ENCODE assay signal across 18 cellular contexts in genomic region chr5:109837226-109837861, GRCh38.
"Had no signal": no experiment of that assay in that cellular context is flagged by ENCODE, and none has a peak within 500 bp of the region (broad histone marks: within the 10 kb centered on the region; RNA-seq: fewer than 3 reads in every experiment).

No MANE protein-coding gene starts in this region.

- DNase-seq: activated B cell treated with CpG ODN at 0.5 μM for 24 hours; activated CD4-positive, alpha-beta memory T cell treated with anti-CD3 and anti-CD28 coated beads, Interleukin-2, amount 10 ng/mL, durations not matched to agents 7 days and 5 days; activated CD4-positive, alpha-beta T cell treated with anti-CD3 and anti-CD28 coated beads for 4 hours; activated CD8-positive, alpha-beta memory T cell treated with anti-CD3 and anti-CD28 coated beads, Interleukin-2, amount 10 ng/mL, durations not matched to agents 7 days and 5 days; amniotic stem cell; erythroblast; hypothalamus; left ventricle myocardium inferior; mammary epithelial cell; small intestine; stimulated activated CD4-positive, alpha-beta T cell treated with anti-CD3 and anti-CD28 coated beads, Interleukin-4, amount 100 ng/mL, for 1 hour; stimulated activated naive CD8-positive, alpha-beta T cell treated with anti-CD3 and anti-CD28 coated beads, Interleukin-15, amount 100 ng/mL, for 72 hours; trophoblast cell had no signal

- H3K4me3 ChIP-seq: cardiac muscle cell, left ventricle myocardium inferior, prostate gland, right atrium auricular region, suprapubic skin had no signal

- H3K27ac ChIP-seq: cardiac muscle cell, left ventricle myocardium inferior, prostate gland, right atrium auricular region, suprapubic skin had no signal

- H3K4me1 Mint-ChIP-seq: activated B cell treated with CpG ODN at 0.5 μM for 24 hours; activated CD4-positive, alpha-beta memory T cell treated with anti-CD3 and anti-CD28 coated beads, Interleukin-2, amount 10 ng/mL, durations not matched to agents 7 days and 5 days; activated CD8-positive, alpha-beta memory T cell treated with anti-CD3 and anti-CD28 coated beads, Interleukin-2, amount 10 ng/mL, durations not matched to agents 7 days and 5 days; stimulated activated naive CD8-positive, alpha-beta T cell treated with anti-CD3 and anti-CD28 coated beads, Interleukin-15, amount 100 ng/mL, for 72 hours had no signal

- H3K4me1 ChIP-seq: left ventricle myocardium inferior, prostate gland, right atrium auricular region, suprapubic skin had no signal

- ATAC-seq: activated CD8-positive, alpha-beta memory T cell treated with anti-CD3 and anti-CD28 coated beads, Interleukin-2, amount 10 ng/mL, durations not matched to agents 7 days and 5 days; stimulated activated naive CD8-positive, alpha-beta T cell treated with anti-CD3 and anti-CD28 coated beads, Interleukin-15, amount 100 ng/mL, for 72 hours had no signal

- H3K4me3 Mint-ChIP-seq: activated B cell treated with CpG ODN at 0.5 μM for 24 hours; activated CD4-positive, alpha-beta memory T cell treated with anti-CD3 and anti-CD28 coated beads, Interleukin-2, amount 10 ng/mL, durations not matched to agents 7 days and 5 days; activated CD8-positive, alpha-beta memory T cell treated with anti-CD3 and anti-CD28 coated beads, Interleukin-2, amount 10 ng/mL, durations not matched to agents 7 days and 5 days; activated naive CD8-positive, alpha-beta T cell; stimulated activated naive CD8-positive, alpha-beta T cell treated with anti-CD3 and anti-CD28 coated beads, Interleukin-15, amount 100 ng/mL, for 72 hours had no signal

- H3K27ac Mint-ChIP-seq: activated B cell treated with CpG ODN at 0.5 μM for 24 hours; activated CD4-positive, alpha-beta memory T cell treated with anti-CD3 and anti-CD28 coated beads, Interleukin-2, amount 10 ng/mL, durations not matched to agents 7 days and 5 days; activated CD8-positive, alpha-beta memory T cell treated with anti-CD3 and anti-CD28 coated beads, Interleukin-2, amount 10 ng/mL, durations not matched to agents 7 days and 5 days; activated naive CD8-positive, alpha-beta T cell; stimulated activated naive CD8-positive, alpha-beta T cell treated with anti-CD3 and anti-CD28 coated beads, Interleukin-15, amount 100 ng/mL, for 72 hours had no signal

- H3K27me3 ChIP-seq: cardiac muscle cell, right atrium auricular region, suprapubic skin had no signal

- H3K9me3 Mint-ChIP-seq: activated B cell treated with CpG ODN at 0.5 μM for 24 hours; activated CD4-positive, alpha-beta memory T cell treated with anti-CD3 and anti-CD28 coated beads, Interleukin-2, amount 10 ng/mL, durations not matched to agents 7 days and 5 days; stimulated activated naive CD8-positive, alpha-beta T cell treated with anti-CD3 and anti-CD28 coated beads, Interleukin-15, amount 100 ng/mL, for 72 hours had no signal

- H3K36me3 ChIP-seq: cardiac muscle cell, prostate gland had no signal

- H3K9me3 ChIP-seq: left ventricle myocardium inferior, prostate gland, right atrium auricular region, suprapubic skin had no signal

- H3K27me3 Mint-ChIP-seq: activated B cell treated with CpG ODN at 0.5 μM for 24 hours; activated CD4-positive, alpha-beta memory T cell treated with anti-CD3 and anti-CD28 coated beads, Interleukin-2, amount 10 ng/mL, durations not matched to agents 7 days and 5 days; activated CD8-positive, alpha-beta memory T cell treated with anti-CD3 and anti-CD28 coated beads, Interleukin-2, amount 10 ng/mL, durations not matched to agents 7 days and 5 days; activated naive CD8-positive, alpha-beta T cell; stimulated activated naive CD8-positive, alpha-beta T cell treated with anti-CD3 and anti-CD28 coated beads, Interleukin-15, amount 100 ng/mL, for 72 hours had no signal
